Comparison of ENCODE assay signal across 25 cellular contexts in the genomic region with DNA sequence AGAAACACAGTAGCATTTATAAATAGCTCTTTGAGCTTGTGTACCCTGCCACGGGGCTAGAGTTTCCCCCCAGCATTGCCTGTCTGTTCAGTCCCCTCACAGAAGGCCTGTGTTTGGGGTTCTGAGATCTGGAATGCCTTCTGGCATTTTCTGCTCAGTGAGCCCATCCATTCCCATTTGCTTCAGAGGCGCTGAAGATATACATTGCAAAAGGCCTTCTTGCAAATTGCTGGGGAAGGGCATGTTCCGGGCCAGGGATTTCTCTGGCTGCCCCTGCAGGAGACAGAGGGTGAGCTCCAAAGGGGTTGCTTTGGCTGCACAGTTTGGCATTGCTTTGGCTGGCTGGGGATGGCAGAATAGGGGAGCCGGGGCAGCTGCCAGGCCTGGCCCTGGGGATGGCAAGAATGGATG.
DNase-seq lines count a peak whose midpoint lies in the region; ATAC-seq lines count a peak whose summit lies in the region.
"Had no signal": no experiment of that assay in that cellular context is flagged by ENCODE, and none has a peak within 500 bp of the region (broad histone marks: within the 10 kb centered on the region; RNA-seq: fewer than 3 reads in every experiment).

No MANE protein-coding gene starts in this region.

- H3K9me3 ChIP-seq in right cardiac atrium (ENCODE audit: control insufficient read depth, low read length), result no peaks in the 10 kb centered on the region
- H3K9me3 ChIP-seq: HAP-1, Peyer's patch had no signal

- DNase-seq in Ammon's horn (ENCODE audit: low spot score) (peak; percentile 33), cerebellum (ENCODE audit: low spot score) (peak; percentile 13), medulla oblongata (ENCODE audit: extremely low spot score) (peak; percentile 69), putamen (ENCODE audit: low spot score) (peak; percentile 32), right cardiac atrium (no peak)
- DNase-seq: AML-193; DMS 273 treated with DMSO at 0.1 percent for 48 hours; GDM1; GM23248; Karpas-422; MG63; NCI-H1092; NCI-H1436 treated with DMSO at 0.1 percent for 48 hours; NCI-H2029 treated with DMSO at 0.1 percent for 48 hours; NCI-H2171; NCI-H446; NCI-H69; NK-92 treated with Interleukin-12 subunit alpha and Interleukin-12 subunit beta, amount 100 ng/mL, for 24 hours; Peyer's patch had no signal

- H3K4me1 ChIP-seq in right cardiac atrium (ENCODE audit: control insufficient read depth, insufficient read depth, low read length), result no peaks in the 10 kb centered on the region
- H3K4me1 ChIP-seq: HAP-1, Peyer's patch had no signal

- ATAC-seq in GM18517 (IDR thresholded peaks at IDR 0.05; ENCODE audit: unreplicated experiment) (no peak), right cardiac atrium (no peak), GM21825 (IDR thresholded peaks at IDR 0.05; ENCODE audit: unreplicated experiment) (no peak), HG03095 (IDR thresholded peaks at IDR 0.05; ENCODE audit: unreplicated experiment) (no peak)
- ATAC-seq: Right ventricle myocardium inferior had no signal

- WGBS in right cardiac atrium, result 73% methylated on average over 4 of the region's 4 CpGs

- H3K27ac ChIP-seq in right cardiac atrium (ENCODE audit: low read length), result no peak overlapping the region
- H3K27ac ChIP-seq: 22Rv1, GM23248, Peyer's patch had no signal

- no peak overlapping the region for H3K4me3 ChIP-seq in right cardiac atrium (ENCODE audit: low read length)
- H3K4me3 ChIP-seq: GM23248, HAP-1, MG63, Peyer's patch had no signal

- intact Hi-C loops in right cardiac atrium (cut with DNase I), result no loop called here

- no peaks in the 10 kb centered on the region for H3K27me3 ChIP-seq in right cardiac atrium (ENCODE audit: control insufficient read depth, insufficient read depth)
- H3K27me3 ChIP-seq: MG63, Peyer's patch had no signal

Comparison
In these comparisons a context has a peak if more than half of its experiments do, and no peak if none do; other contexts are left out.
1. DNase-seq: peak in Ammon's horn (single experiment), cerebellum (single experiment), medulla oblongata (single experiment) and putamen (single experiment); none in right cardiac atrium (0 of 3).